In genomic region chr3:52532517-52532837, GRCh38 we compare ENCODE assay signal across 8 cellular contexts. TPM values are rescaled to one million over a fixed set of nuclear protein-coding genes. Genes with fewer than 3 reads are reported as not detected.
DNase-seq lines count a peak whose midpoint lies in the region; ATAC-seq and TF ChIP-seq lines count a peak whose summit lies in the region.

No MANE protein-coding gene starts in this region.

- 42 to 67% (median 49%) methylated on average over 5 of the region's 5 CpGs for WGBS in stomach, 5 donors

- no peak overlapping the region for H3K27ac ChIP-seq in MM.1S (ENCODE audit: low read length)
- peak overlapping the region; percentile 49 to 80 for H3K27ac ChIP-seq in ascending aorta
- no peak overlapping the region for H3K27ac ChIP-seq in iPS-20b (ENCODE audit: low read length)
- peak overlapping the region in 4 of 5 donors; percentile 29 to 76 (median 72) for H3K27ac ChIP-seq in stomach

- H3K36me3 ChIP-seq in MM.1S (replicated peaks; ENCODE audit: insufficient read depth, low read length) (no peaks in the 10 kb centered on the region), ascending aorta (peaks cover 2 to 10% of the 10 kb centered on the region in 2 donors), iPS-20b (ENCODE audit: insufficient read depth, low read depth, low read length) (peaks cover 29% of the 10 kb centered on the region), stomach (peaks cover 0 to 18% (median 16%) of the 10 kb centered on the region in 4 donors)

- no peaks in the 10 kb centered on the region for H4K20me1 ChIP-seq in MM.1S (ENCODE audit: insufficient read depth, low read length)

- H3K9me3 ChIP-seq in MM.1S (replicated peaks; ENCODE audit: insufficient read depth, low read length) (no peaks in the 10 kb centered on the region), ascending aorta (no peaks in the 10 kb centered on the region), iPS-20b (ENCODE audit: insufficient read depth, low read depth, low read length) (no peaks in the 10 kb centered on the region), stomach (no peaks in the 10 kb centered on the region)

- DNase-seq in GM10266 (ENCODE audit: extremely low spot score), result peak; percentile 56
- DNase-seq in MM.1S, result no peak
- peak in 1 of 2 donors; percentile 73 for DNase-seq in ascending aorta (ENCODE audit: low spot score in 2 of 2)
- DNase-seq in stomach, result peak; percentile 41
- no peak for DNase-seq in NCI-H1092 (lab: John Stamatoyannopoulos, UW)

- TF ChIP-seq EP300 in stomach (IDR thresholded peaks at IDR 0.05), result no peak

- TF ChIP-seq CTCF in GM10266 (IDR thresholded peaks at IDR 0.05; ENCODE audit: control insufficient read depth, insufficient read depth, low read depth, missing control alignments) (no peak), MM.1S (IDR thresholded peaks at IDR 0.05; ENCODE audit: low read length) (no peak), ascending aorta (IDR thresholded peaks at IDR 0.05) (no peak), stomach (IDR thresholded peaks at IDR 0.05) (no peak)

- H3K9ac ChIP-seq in MM.1S (ENCODE audit: low read length), result peak overlapping the region; percentile 66; the same call in 1 of the 2 replicates
- H3K9ac ChIP-seq in iPS-20b (ENCODE audit: low read depth, low read length), result peak overlapping the region; percentile 80

- no peaks in the 10 kb centered on the region for H3K9me2 ChIP-seq in MM.1S (replicated peaks; ENCODE audit: insufficient read depth, low read length)

- peaks cover 10% of the 10 kb centered on the region for H3K79me2 ChIP-seq in MM.1S (ENCODE audit: low read length)

- intact Hi-C loops in ascending aorta (cut with DNase I) (loop anchor here (5.0 to 10.0 kb wide), 2 partner anchors 245 to 362 kb away; partner anchors contain the start of genes GLYCTK and STIMATE), stomach (cut with DNase I; ENCODE audit: low total_unique reads) (no loop called here)

- no peak for TF ChIP-seq POLR2A in stomach (IDR thresholded peaks at IDR 0.05)

- no peak overlapping the region; the same call in 1 of the 2 replicates for H2AFZ ChIP-seq in MM.1S (ENCODE audit: low read length)

- ATAC-seq in HG03439 (IDR thresholded peaks at IDR 0.05; ENCODE audit: unreplicated experiment) (no peak), HG02840 (IDR thresholded peaks at IDR 0.05; ENCODE audit: low FRiP score, unreplicated experiment) (no peak)

- H3K4me3 ChIP-seq in MM.1S (ENCODE audit: low read length) (peak overlapping the region; percentile 73), ascending aorta (peak overlapping the region; percentile 64 to 66), iPS-20b (ENCODE audit: low read length) (peak overlapping the region; percentile 82), stomach (peak overlapping the region; percentile 63 to 77 (median 64))

- H3F3A ChIP-seq in MM.1S (ENCODE audit: insufficient read depth, low read length), result peaks cover 18% of the 10 kb centered on the region

- peaks cover 7% of the 10 kb centered on the region for H3K4me1 ChIP-seq in MM.1S (ENCODE audit: low read length)
- peaks cover 7 to 20% of the 10 kb centered on the region in 2 donors for H3K4me1 ChIP-seq in ascending aorta
- H3K4me1 ChIP-seq in iPS-20b (ENCODE audit: insufficient read depth, low read length), result peaks cover 8% of the 10 kb centered on the region
- peaks cover 24 to 65% (median 48%) of the 10 kb centered on the region in 4 donors for H3K4me1 ChIP-seq in stomach

- H3K27me3 ChIP-seq in MM.1S (replicated peaks; ENCODE audit: insufficient read depth, low read length), result no peaks in the 10 kb centered on the region
- no peaks in the 10 kb centered on the region for H3K27me3 ChIP-seq in ascending aorta
- no peaks in the 10 kb centered on the region for H3K27me3 ChIP-seq in iPS-20b (ENCODE audit: insufficient read depth, low read length)
- H3K27me3 ChIP-seq in stomach, result peaks cover 0 to 13% (median 0%) of the 10 kb centered on the region in 3 donors

- peak overlapping the region; percentile 72 for H3K4me2 ChIP-seq in MM.1S (ENCODE audit: low read depth, low read length)

RNA-seq across cellular contexts. Expression of gene NT5DC2, which starts 1.2 kb away (rescaled TPM):
- total RNA-seq in ascending aorta, result 95.5 TPM
- total RNA-seq in stomach, result 10 to 100 TPM in 4 of 5 donors, 1 to 10 TPM in 1; 4.6 to 26.8 (median 19.5) TPM
- 10 to 100 TPM; 15.6 to 56.2 (median 27.7) TPM for polyA plus RNA-seq in stomach

RNA-seq across cellular contexts. Expression of gene UQCC5, which starts 3.9 kb away (rescaled TPM):
- total RNA-seq in ascending aorta (not detected), stomach (10 to 100 TPM in 1 of 5 donors, 1 to 10 TPM in 2, not detected in 2; 1.3 to 26.3 (median 2.8) TPM)
- 10 to 100 TPM; 22.7 to 58.5 (median 25.3) TPM for polyA plus RNA-seq in stomach

RNA-seq across cellular contexts. Expression of gene STAB1, which starts 37.3 kb away (rescaled TPM):
- 363 TPM for total RNA-seq in ascending aorta
- total RNA-seq in stomach, result 100 to 1,000 TPM in 2 of 5 donors, 10 to 100 TPM in 3; 51.6 to 295 (median 79.9) TPM
- 10 to 100 TPM; 33.7 to 55.3 (median 48.6) TPM for polyA plus RNA-seq in stomach

Comparison
In these comparisons a context has a peak if more than half of its experiments do, and no peak if none do; other contexts are left out.
1. DNase-seq: peak in GM10266 (single experiment) and stomach (single experiment); none in MM.1S (single experiment) and NCI-H1092 (single experiment).
2. H3K27ac ChIP-seq: peak in ascending aorta (2 of 2) and stomach (4 of 5); none in MM.1S (single experiment) and iPS-20b (single experiment).
3. Peak in every context shown above with its lines, with median percentiles within 50 percentile points of each other: H3K4me3 ChIP-seq.